In the genomic region with DNA sequence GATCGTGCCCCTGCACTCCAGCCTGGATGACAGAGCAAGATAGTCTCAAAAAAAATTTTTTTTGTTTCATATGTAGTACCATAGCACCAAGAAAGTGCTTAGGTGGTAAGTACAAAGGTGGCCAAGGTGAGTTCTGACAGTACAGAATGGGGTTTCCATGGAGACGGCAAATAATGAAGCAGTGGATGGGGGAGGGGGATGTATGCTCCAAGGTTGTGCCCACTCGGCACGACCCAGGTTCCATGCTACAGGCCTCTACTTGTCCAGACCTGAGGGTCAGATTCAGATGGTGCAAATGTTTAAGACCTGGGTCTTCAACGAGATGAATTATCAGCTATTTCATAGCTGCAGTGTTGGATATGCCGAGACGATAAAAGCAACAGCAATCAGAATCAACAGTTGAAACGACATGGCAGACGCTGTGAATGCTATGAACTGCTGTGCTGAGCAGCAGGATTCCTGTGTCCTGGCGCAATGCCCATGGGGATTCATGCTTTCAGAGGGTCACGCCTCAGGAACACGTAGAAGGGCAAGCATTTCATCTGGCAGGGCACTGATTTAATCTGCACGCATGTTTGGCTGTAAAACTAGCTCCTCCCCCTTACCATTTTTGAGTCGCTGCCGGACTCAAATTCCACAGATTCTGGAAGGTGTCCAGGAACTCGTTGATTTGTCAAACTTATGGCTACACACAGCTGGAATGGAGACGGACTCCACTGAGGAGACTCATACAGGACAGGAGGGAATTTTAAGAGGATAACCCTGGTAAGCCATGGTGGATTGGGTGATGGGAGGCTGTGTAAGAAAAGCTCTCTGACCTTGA, we compare ENCODE assay signal across 8 cellular contexts.
DNase-seq lines count a peak whose midpoint lies in the region; ATAC-seq and TF ChIP-seq lines count a peak whose summit lies in the region.

No MANE protein-coding gene starts in this region.

- no peaks in the 10 kb centered on the region for H3K27me3 ChIP-seq in mucosa of rectum (ENCODE audit: control insufficient read depth in 2 of 2, insufficient read depth in 2 of 2, low read length in 2 of 2)

- ATAC-seq in GM19467 (IDR thresholded peaks at IDR 0.05; ENCODE audit: unreplicated experiment) (no peak), GM18517 (IDR thresholded peaks at IDR 0.05; ENCODE audit: unreplicated experiment) (no peak), HG03342 (IDR thresholded peaks at IDR 0.05; ENCODE audit: unreplicated experiment) (no peak)

- H3K36me3 ChIP-seq in mucosa of rectum (ENCODE audit: control insufficient read depth in 2 of 2, insufficient read depth in 2 of 2, low read length in 2 of 2) = no peaks in the 10 kb centered on the region

- no peak overlapping the region for H3K27ac ChIP-seq in mucosa of rectum (ENCODE audit: low read depth in 2 of 2, low read length in 2 of 2)

- in situ Hi-C loops in GM13976 (cut with MboI; ENCODE audit: low sequenced_read_pairs, unreplicated experiment) = no loop called here

- H3K9me3 ChIP-seq in mucosa of rectum (ENCODE audit: control insufficient read depth in 2 of 2, low read length in 2 of 2) = peaks cover 0 to 2% of the 10 kb centered on the region in 2 donors

- peaks cover 0 to 3% of the 10 kb centered on the region in 2 donors for H3K4me1 ChIP-seq in mucosa of rectum (ENCODE audit: control insufficient read depth in 2 of 2, insufficient read depth in 2 of 2, low read length in 2 of 2)

- DNase-seq in COR-L47 (lab: John Stamatoyannopoulos, UW) (peak; percentile 90), NCI-H2171 treated with DMSO at 0.1 percent for 48 hours (lab: John Stamatoyannopoulos, UW) (peak; percentile 68), dedifferentiated amniotic fluid mesenchymal stem cell (ENCODE audit: extremely low spot score) (peak; percentile 99), GM13976 (ENCODE audit: low spot score) (no peak)

- peak overlapping the region; percentile 14 to 36 for H3K4me3 ChIP-seq in mucosa of rectum (ENCODE audit: low read length in 2 of 2)

- no peak for TF ChIP-seq CTCF in GM13976 (IDR thresholded peaks at IDR 0.05; ENCODE audit: borderline replicate concordance, control extremely low read depth, extremely low read depth, insufficient read depth, missing control alignments)

- no peak overlapping the region for H3K9ac ChIP-seq in mucosa of rectum (ENCODE audit: low read depth in 1 of 2, low read length in 2 of 2)
